ENCODE assay signal across 9 cellular contexts in genomic region chr5:100252944-100253343, GRCh38.
"Had no signal": no experiment of that assay in that cellular context is flagged by ENCODE, and none has a peak within 500 bp of the region (broad histone marks: within the 10 kb centered on the region; RNA-seq: fewer than 3 reads in every experiment).

No MANE protein-coding gene starts in this region.

- ATAC-seq: GM23338, HCT116 had no signal

- H3K9me3 Mint-ChIP-seq: GM23338, H9 had no signal

- H3K27ac Mint-ChIP-seq: GM23338, H9, HFFc6 had no signal

- H3K36me3 ChIP-seq: HAP-1 had no signal

- H3K4me3 ChIP-seq: GM23248, GM23338, HAP-1 had no signal

- H3K9me3 ChIP-seq: HAP-1 had no signal

- H3K4me3 Mint-ChIP-seq: GM23338, H9, HFFc6 had no signal

- DNase-seq: GM23248, GOT3, H7, H9, HCEC 1CT, HFFc6 had no signal

- H3K27ac ChIP-seq: GM23248 had no signal
